Comparison of ENCODE assay signal across 11 cellular contexts in the genomic region with DNA sequence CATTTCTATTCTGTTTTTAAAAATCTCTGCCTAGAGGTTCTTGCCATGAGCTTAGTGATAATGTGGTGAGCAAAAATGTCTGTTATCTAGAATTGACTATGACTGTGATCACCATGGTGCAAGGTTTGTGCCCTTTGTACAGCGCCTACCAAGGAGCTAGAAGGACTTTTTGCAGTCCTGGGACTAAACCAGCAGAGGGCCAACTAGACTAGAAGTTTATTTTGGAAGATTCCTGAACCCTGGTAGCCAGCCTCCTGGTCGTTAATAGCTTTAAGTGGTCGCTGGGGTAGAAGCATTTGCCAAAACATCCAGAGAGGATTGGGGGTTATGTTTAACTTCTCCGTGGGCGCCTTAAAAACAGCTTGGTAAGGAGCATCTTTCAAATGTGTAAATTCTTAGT. TPM values are rescaled to one million over a fixed set of nuclear protein-coding genes. Genes with fewer than 3 reads are reported as not detected.
DNase-seq lines count a peak whose midpoint lies in the region; ATAC-seq, FAIRE-seq and TF ChIP-seq lines count a peak whose summit lies in the region.
"Had no signal": no experiment of that assay in that cellular context is flagged by ENCODE, and none has a peak within 500 bp of the region (broad histone marks: within the 10 kb centered on the region; RNA-seq: fewer than 3 reads in every experiment).

No MANE protein-coding gene starts in this region.

- TF ChIP-seq POLR2A in erythroblast (IDR thresholded peaks at IDR 0.05; ENCODE audit: low read length): no peak

- H3K27ac ChIP-seq in astrocyte (ENCODE audit: low read depth, low read length) (no peak overlapping the region), left lung (no peak overlapping the region)

- intact Hi-C loops in left lung (cut with DNase I): no loop called here
- intact Hi-C loops in activated T-helper 1 cell treated with anti-CD3 and anti-CD28 coated beads, Interleukin-12 subunit alpha, Interleukin-12 subunit beta, Interleukin-2, Interleukin-4 antibody, amounts not matched to agents 30 ng/mL and 10 ng/mL and 1 ng/mL, durations not matched to agents 14 hours and 24 hours and 36 hours (cut with micrococcal nuclease): no loop called here

- H3K4me3 Mint-ChIP-seq in HFFc6 (no peak overlapping the region), astrocyte (ENCODE audit: unreplicated experiment) (no peak overlapping the region)
- no peak overlapping the region for H3K4me3 Mint-ChIP-seq in activated T-helper 1 cell treated with anti-CD3 and anti-CD28 coated beads, Interleukin-12 subunit alpha, Interleukin-12 subunit beta, Interleukin-2, Interleukin-4 antibody, amounts not matched to agents 30 ng/mL and 10 ng/mL and 1 ng/mL, durations not matched to agents 14 hours and 24 hours and 36 hours
- H3K4me3 Mint-ChIP-seq: activated CD8-positive, alpha-beta T cell treated with anti-CD3 and anti-CD28 coated beads for 36 hours; brain had no signal

- no peaks in the 10 kb centered on the region for H3K4me1 ChIP-seq in astrocyte (ENCODE audit: insufficient read depth, low read length)
- H3K4me1 ChIP-seq in left lung: no peaks in the 10 kb centered on the region

- peak; percentile 66 for DNase-seq in AG20443 (ENCODE audit: low spot score)
- peak; percentile 32 for DNase-seq in HFFc6
- no peak for DNase-seq in astrocyte (ENCODE audit: low read depth)
- no peak for DNase-seq in left lung
- DNase-seq in erythroblast (lab: John Stamatoyannopoulos, UW): no peak
- DNase-seq in activated T-helper 1 cell treated with anti-CD3 and anti-CD28 coated beads, Interleukin-12 subunit alpha, Interleukin-12 subunit beta, Interleukin-2, Interleukin-4 antibody, amounts not matched to agents 30 ng/mL and 10 ng/mL and 1 ng/mL, durations not matched to agents 14 hours and 24 hours and 36 hours (ENCODE audit: low spot score): no peak
- DNase-seq in NK-92 (lab: John Stamatoyannopoulos, UW; ENCODE audit: unreplicated experiment): no peak
- DNase-seq: activated CD8-positive, alpha-beta T cell treated with anti-CD3 and anti-CD28 coated beads for 36 hours; hypothalamus had no signal

- H3K36me3 ChIP-seq in astrocyte (ENCODE audit: insufficient read depth, low read length) (no peaks in the 10 kb centered on the region), left lung (no peaks in the 10 kb centered on the region)

- H3K9ac ChIP-seq in astrocyte (ENCODE audit: low read length): no peak overlapping the region

- no peak overlapping the region for H2AFZ ChIP-seq in astrocyte (ENCODE audit: low read depth, low read length)

- no peaks in the 10 kb centered on the region for H3K9me3 ChIP-seq in astrocyte (ENCODE audit: insufficient read depth, low read depth, low read length)
- H3K9me3 ChIP-seq in left lung: no peaks in the 10 kb centered on the region

- H3K36me3 Mint-ChIP-seq in HFFc6 (ENCODE audit: low read depth): peaks cover 5% of the 10 kb centered on the region; the same call in 1 of the 2 replicates
- H3K36me3 Mint-ChIP-seq in astrocyte (ENCODE audit: low read depth, unreplicated experiment): no peaks in the 10 kb centered on the region
- H3K36me3 Mint-ChIP-seq in activated T-helper 1 cell treated with anti-CD3 and anti-CD28 coated beads, Interleukin-12 subunit alpha, Interleukin-12 subunit beta, Interleukin-2, Interleukin-4 antibody, amounts not matched to agents 30 ng/mL and 10 ng/mL and 1 ng/mL, durations not matched to agents 14 hours and 24 hours and 36 hours (ENCODE audit: low read depth): peaks cover 38% of the 10 kb centered on the region

- H3K9me3 Mint-ChIP-seq in HFFc6 (no peaks in the 10 kb centered on the region), astrocyte (ENCODE audit: unreplicated experiment) (no peaks in the 10 kb centered on the region)
- H3K9me3 Mint-ChIP-seq in activated T-helper 1 cell treated with anti-CD3 and anti-CD28 coated beads, Interleukin-12 subunit alpha, Interleukin-12 subunit beta, Interleukin-2, Interleukin-4 antibody, amounts not matched to agents 30 ng/mL and 10 ng/mL and 1 ng/mL, durations not matched to agents 14 hours and 24 hours and 36 hours: no peaks in the 10 kb centered on the region
- H3K9me3 Mint-ChIP-seq: activated CD8-positive, alpha-beta T cell treated with anti-CD3 and anti-CD28 coated beads for 36 hours; brain had no signal

- no peaks in the 10 kb centered on the region for H3K27me3 ChIP-seq in astrocyte (ENCODE audit: insufficient read depth, low read length)
- no peaks in the 10 kb centered on the region for H3K27me3 ChIP-seq in left lung

- FAIRE-seq in astrocyte (lab: Jason Lieb, UNC): no peak

- H3K4me1 Mint-ChIP-seq in HFFc6 (ENCODE audit: low read depth) (peaks cover 36% of the 10 kb centered on the region), astrocyte (ENCODE audit: low read depth, unreplicated experiment) (peaks cover 12% of the 10 kb centered on the region)
- peaks cover 9% of the 10 kb centered on the region for H3K4me1 Mint-ChIP-seq in activated T-helper 1 cell treated with anti-CD3 and anti-CD28 coated beads, Interleukin-12 subunit alpha, Interleukin-12 subunit beta, Interleukin-2, Interleukin-4 antibody, amounts not matched to agents 30 ng/mL and 10 ng/mL and 1 ng/mL, durations not matched to agents 14 hours and 24 hours and 36 hours (ENCODE audit: low read depth)

- TF ChIP-seq CTCF in HFFc6 (IDR thresholded peaks at IDR 0.05) (peak; percentile 74), astrocyte (IDR thresholded peaks at IDR 0.05; ENCODE audit: insufficient read depth, low read depth, low read length) (peak; percentile 57), left lung (IDR thresholded peaks at IDR 0.05) (peak in 1 of 2 donors; percentile 12)

- peak; percentile 23 for ATAC-seq in left lung
- ATAC-seq in activated CD4-positive, CD25-positive, alpha-beta regulatory T cell treated with anti-CD3 and anti-CD28 coated beads, Interleukin-2, amount 50 U/mL, for 24 hours: no peak
- ATAC-seq: activated CD8-positive, alpha-beta T cell treated with anti-CD3 and anti-CD28 coated beads for 36 hours had no signal

- no peaks in the 10 kb centered on the region for H4K20me1 ChIP-seq in astrocyte (ENCODE audit: insufficient read depth, low read length)

- H3K27ac Mint-ChIP-seq in HFFc6 (no peak overlapping the region; the same call in 1 of the 2 replicates), astrocyte (ENCODE audit: unreplicated experiment) (no peak overlapping the region)
- no peak overlapping the region for H3K27ac Mint-ChIP-seq in activated T-helper 1 cell treated with anti-CD3 and anti-CD28 coated beads, Interleukin-12 subunit alpha, Interleukin-12 subunit beta, Interleukin-2, Interleukin-4 antibody, amounts not matched to agents 30 ng/mL and 10 ng/mL and 1 ng/mL, durations not matched to agents 14 hours and 24 hours and 36 hours
- H3K27ac Mint-ChIP-seq: activated CD8-positive, alpha-beta T cell treated with anti-CD3 and anti-CD28 coated beads for 36 hours; brain had no signal

- no peaks in the 10 kb centered on the region; the same call in 1 of the 2 replicates for H3K27me3 Mint-ChIP-seq in HFFc6 (ENCODE audit: insufficient read depth)
- no peaks in the 10 kb centered on the region for H3K27me3 Mint-ChIP-seq in astrocyte (ENCODE audit: low read depth, unreplicated experiment)
- no peaks in the 10 kb centered on the region for H3K27me3 Mint-ChIP-seq in activated T-helper 1 cell treated with anti-CD3 and anti-CD28 coated beads, Interleukin-12 subunit alpha, Interleukin-12 subunit beta, Interleukin-2, Interleukin-4 antibody, amounts not matched to agents 30 ng/mL and 10 ng/mL and 1 ng/mL, durations not matched to agents 14 hours and 24 hours and 36 hours (ENCODE audit: insufficient read depth)
- H3K27me3 Mint-ChIP-seq: activated CD8-positive, alpha-beta T cell treated with anti-CD3 and anti-CD28 coated beads for 36 hours; brain had no signal

- H3K4me3 ChIP-seq in astrocyte (ENCODE audit: insufficient read depth, low read depth, low read length) (no peak overlapping the region), left lung (no peak overlapping the region)

- no peaks in the 10 kb centered on the region for H3K79me2 ChIP-seq in astrocyte (ENCODE audit: insufficient read depth, low read length)

- no peak overlapping the region for H3K4me2 ChIP-seq in astrocyte (ENCODE audit: low read length)

RNA-seq across cellular contexts. Expression of gene SCG5, which starts 7.8 kb away (rescaled TPM):
- total RNA-seq in HFFc6 (2021; fragmentation: NEBNext Ultra II Directional; extraction: Animal tissue kit (Norgen Biotek cat#: 25700)): 1 to 10 TPM; 2.6 to 5.5 (median 3.5) TPM
- total RNA-seq in astrocyte (12.1 and 14.7 TPM in 2 replicates), left lung (10 to 100 TPM in 1 of 2 donors, under 1 TPM in 1; 0.73 to 10.8 TPM)
- 1.6 and 2.6 TPM in 2 replicates for total RNA-seq in activated T-helper 1 cell treated with anti-CD3 and anti-CD28 coated beads, Interleukin-12 subunit alpha, Interleukin-12 subunit beta, Interleukin-2, Interleukin-4 antibody, amounts not matched to agents 30 ng/mL and 10 ng/mL and 1 ng/mL, durations not matched to agents 14 hours and 24 hours and 36 hours

RNA-seq across cellular contexts. Expression of gene ARHGAP11A, which starts 34.0 kb away (rescaled TPM):
- total RNA-seq in HFFc6 (2021; fragmentation: NEBNext Ultra II Directional; extraction: Animal tissue kit (Norgen Biotek cat#: 25700)): 10 to 100 TPM; 24.9 to 95.0 (median 74.6) TPM
- total RNA-seq in astrocyte (9.3 and 15.5 TPM in 2 replicates), left lung (10 to 100 TPM in 1 of 2 donors, 1 to 10 TPM in 1; 7.3 to 11.7 TPM)
- total RNA-seq in activated T-helper 1 cell treated with anti-CD3 and anti-CD28 coated beads, Interleukin-12 subunit alpha, Interleukin-12 subunit beta, Interleukin-2, Interleukin-4 antibody, amounts not matched to agents 30 ng/mL and 10 ng/mL and 1 ng/mL, durations not matched to agents 14 hours and 24 hours and 36 hours: 90.2 and 96.4 TPM in 2 replicates

RNA-seq across cellular contexts. Expression of gene GOLGA8N, which starts 56.1 kb away (rescaled TPM):
- total RNA-seq in HFFc6 (2021; fragmentation: NEBNext Ultra II Directional; extraction: Animal tissue kit (Norgen Biotek cat#: 25700)): 1 to 10 TPM in 1 of 6 experiments, under 1 TPM in 5; 0.37 to 1.4 (median 0.51) TPM
- total RNA-seq in astrocyte: 3.0 and 5.0 TPM in 2 replicates
- 1 to 10 TPM; 7.4 to 9.6 TPM for total RNA-seq in left lung
- 6.2 and 7.7 TPM in 2 replicates for total RNA-seq in activated T-helper 1 cell treated with anti-CD3 and anti-CD28 coated beads, Interleukin-12 subunit alpha, Interleukin-12 subunit beta, Interleukin-2, Interleukin-4 antibody, amounts not matched to agents 30 ng/mL and 10 ng/mL and 1 ng/mL, durations not matched to agents 14 hours and 24 hours and 36 hours

Comparison
In these comparisons a context has a peak if more than half of its experiments do, and no peak if none do; other contexts are left out.
1. DNase-seq: peak in AG20443 (single experiment) and HFFc6 (single experiment); none in astrocyte (single experiment), left lung (0 of 2), erythroblast (0 of 2), activated T-helper 1 cell treated with anti-CD3 and anti-CD28 coated beads, Interleukin-12 subunit alpha, Interleukin-12 subunit beta, Interleukin-2, Interleukin-4 antibody, amounts not matched to agents 30 ng/mL and 10 ng/mL and 1 ng/mL, durations not matched to agents 14 hours and 24 hours and 36 hours (single experiment) and NK-92 (single experiment).